In genomic region chr4:88457307-88458090, GRCh38 we compare ENCODE assay signal across 1 cellular context.
A peak's percentile ranks its signal among the peaks of the same experiment; 100 is the strongest.
TF ChIP-seq lines count a peak whose summit lies in the region.

No MANE protein-coding gene starts in this region.

TF ChIP-seq in HepG2, 621 proteins besides CTCF, POLR2A, EP300 and RAD21 (continued from another document and continues in another):
- TF ChIP-seq, protein P1, sequence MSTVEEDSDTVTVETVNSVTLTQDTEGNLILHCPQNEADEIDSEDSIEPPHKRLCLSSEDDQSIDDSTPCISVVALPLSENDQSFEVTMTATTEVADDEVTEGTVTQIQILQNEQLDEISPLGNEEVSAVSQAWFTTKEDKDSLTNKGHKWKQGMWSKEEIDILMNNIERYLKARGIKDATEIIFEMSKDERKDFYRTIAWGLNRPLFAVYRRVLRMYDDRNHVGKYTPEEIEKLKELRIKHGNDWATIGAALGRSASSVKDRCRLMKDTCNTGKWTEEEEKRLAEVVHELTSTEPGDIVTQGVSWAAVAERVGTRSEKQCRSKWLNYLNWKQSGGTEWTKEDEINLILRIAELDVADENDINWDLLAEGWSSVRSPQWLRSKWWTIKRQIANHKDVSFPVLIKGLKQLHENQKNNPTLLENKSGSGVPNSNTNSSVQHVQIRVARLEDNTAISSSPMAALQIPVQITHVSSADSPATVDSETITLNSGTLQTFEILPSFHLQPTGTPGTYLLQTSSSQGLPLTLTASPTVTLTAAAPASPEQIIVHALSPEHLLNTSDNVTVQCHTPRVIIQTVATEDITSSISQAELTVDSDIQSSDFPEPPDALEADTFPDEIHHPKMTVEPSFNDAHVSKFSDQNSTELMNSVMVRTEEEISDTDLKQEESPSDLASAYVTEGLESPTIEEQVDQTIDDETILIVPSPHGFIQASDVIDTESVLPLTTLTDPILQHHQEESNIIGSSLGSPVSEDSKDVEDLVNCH (CRISPR knock-in tag; IDR thresholded peaks at IDR 0.05): no peak
- TF ChIP-seq SIN3A (IDR thresholded peaks at IDR 0.05; ENCODE audit: borderline replicate concordance, low read depth, low read length) (no peak), GMEB1 (CRISPR knock-in tag; IDR thresholded peaks at IDR 0.05; ENCODE audit: borderline replicate concordance) (no peak), ZBTB43 (CRISPR knock-in tag; conservative IDR thresholded peaks at IDR 0.05) (no peak), JUNB (CRISPR knock-in tag; IDR thresholded peaks at IDR 0.05; ENCODE audit: borderline replicate concordance) (no peak), SALL1 (CRISPR knock-in tag; IDR thresholded peaks at IDR 0.05) (no peak), SRSF1 (optimal IDR thresholded peaks at IDR 0.05; ENCODE audit: low read depth, low read length) (no peak), ZNF768 (CRISPR knock-in tag; IDR thresholded peaks at IDR 0.05) (0 out of 2 replicates have a peak, but pooled peaks have one; percentile 2), ATF6 (CRISPR knock-in tag; conservative IDR thresholded peaks at IDR 0.05) (no peak), ZSCAN9 (CRISPR knock-in tag; IDR thresholded peaks at IDR 0.05; ENCODE audit: borderline replicate concordance) (no peak), SNAI1 (CRISPR knock-in tag; IDR thresholded peaks at IDR 0.05; ENCODE audit: borderline replicate concordance) (no peak), ZNF382 (CRISPR knock-in tag; IDR thresholded peaks at IDR 0.05; ENCODE audit: borderline replicate concordance) (no peak), GATAD2A (CRISPR knock-in tag; IDR thresholded peaks at IDR 0.05) (no peak), ZBTB20 (CRISPR knock-in tag; IDR thresholded peaks at IDR 0.05; ENCODE audit: borderline replicate concordance, low read depth) (no peak), EZH2 (conservative IDR thresholded peaks at IDR 0.05; ENCODE audit: low read depth, low read length) (peak; percentile 82; the same call in 1 of the 2 replicates), ZNF580 (CRISPR knock-in tag; IDR thresholded peaks at IDR 0.05; ENCODE audit: borderline replicate concordance, low read depth) (no peak), SMAD9 (CRISPR knock-in tag; IDR thresholded peaks at IDR 0.05) (no peak), TFDP1 (CRISPR knock-in tag; IDR thresholded peaks at IDR 0.05; ENCODE audit: borderline replicate concordance) (no peak), ZNF207 (IDR thresholded peaks at IDR 0.05; ENCODE audit: borderline replicate concordance) (no peak), SAP130 (CRISPR knock-in tag; IDR thresholded peaks at IDR 0.05; ENCODE audit: low read depth) (no peak), ARHGAP35 (CRISPR knock-in tag; IDR thresholded peaks at IDR 0.05; ENCODE audit: borderline replicate concordance) (0 out of 2 replicates have a peak, but pooled peaks have one; percentile 2), ZBTB21 (CRISPR knock-in tag; IDR thresholded peaks at IDR 0.05) (no peak), TOPORS (CRISPR knock-in tag; IDR thresholded peaks at IDR 0.05) (no peak), ZNF747 (CRISPR knock-in tag; IDR thresholded peaks at IDR 0.05; ENCODE audit: borderline replicate concordance) (no peak), FOXK2 (IDR thresholded peaks at IDR 0.05) (no peak), ZNF777 (CRISPR knock-in tag; IDR thresholded peaks at IDR 0.05) (peak; percentile 92), RBM39 (IDR thresholded peaks at IDR 0.05; ENCODE audit: low read depth, low read length, poor library complexity, severe bottlenecking) (no peak), HOMEZ (CRISPR knock-in tag; IDR thresholded peaks at IDR 0.05; ENCODE audit: low read depth) (no peak), NR2F1 (CRISPR knock-in tag; IDR thresholded peaks at IDR 0.05) (no peak)
- TF ChIP-seq, protein P2, sequence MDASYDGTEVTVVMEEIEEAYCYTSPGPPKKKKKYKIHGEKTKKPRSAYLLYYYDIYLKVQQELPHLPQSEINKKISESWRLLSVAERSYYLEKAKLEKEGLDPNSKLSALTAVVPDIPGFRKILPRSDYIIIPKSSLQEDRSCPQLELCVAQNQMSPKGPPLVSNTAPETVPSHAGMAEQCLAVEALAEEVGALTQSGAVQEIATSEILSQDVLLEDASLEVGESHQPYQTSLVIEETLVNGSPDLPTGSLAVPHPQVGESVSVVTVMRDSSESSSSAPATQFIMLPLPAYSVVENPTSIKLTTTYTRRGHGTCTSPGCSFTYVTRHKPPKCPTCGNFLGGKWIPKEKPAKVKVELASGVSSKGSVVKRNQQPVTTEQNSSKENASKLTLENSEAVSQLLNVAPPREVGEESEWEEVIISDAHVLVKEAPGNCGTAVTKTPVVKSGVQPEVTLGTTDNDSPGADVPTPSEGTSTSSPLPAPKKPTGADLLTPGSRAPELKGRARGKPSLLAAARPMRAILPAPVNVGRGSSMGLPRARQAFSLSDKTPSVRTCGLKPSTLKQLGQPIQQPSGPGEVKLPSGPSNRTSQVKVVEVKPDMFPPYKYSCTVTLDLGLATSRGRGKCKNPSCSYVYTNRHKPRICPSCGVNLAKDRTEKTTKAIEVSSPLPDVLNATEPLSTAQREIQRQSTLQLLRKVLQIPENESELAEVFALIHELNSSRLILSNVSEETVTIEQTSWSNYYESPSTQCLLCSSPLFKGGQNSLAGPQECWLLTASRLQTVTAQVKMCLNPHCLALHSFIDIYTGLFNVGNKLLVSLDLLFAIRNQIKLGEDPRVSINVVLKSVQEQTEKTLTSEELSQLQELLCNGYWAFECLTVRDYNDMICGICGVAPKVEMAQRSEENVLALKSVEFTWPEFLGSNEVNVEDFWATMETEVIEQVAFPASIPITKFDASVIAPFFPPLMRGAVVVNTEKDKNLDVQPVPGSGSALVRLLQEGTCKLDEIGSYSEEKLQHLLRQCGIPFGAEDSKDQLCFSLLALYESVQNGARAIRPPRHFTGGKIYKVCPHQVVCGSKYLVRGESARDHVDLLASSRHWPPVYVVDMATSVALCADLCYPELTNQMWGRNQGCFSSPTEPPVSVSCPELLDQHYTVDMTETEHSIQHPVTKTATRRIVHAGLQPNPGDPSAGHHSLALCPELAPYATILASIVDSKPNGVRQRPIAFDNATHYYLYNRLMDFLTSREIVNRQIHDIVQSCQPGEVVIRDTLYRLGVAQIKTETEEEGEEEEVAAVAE (CRISPR knock-in tag; IDR thresholded peaks at IDR 0.05; ENCODE audit: borderline replicate concordance): no peak
- TF ChIP-seq, protein P3, sequence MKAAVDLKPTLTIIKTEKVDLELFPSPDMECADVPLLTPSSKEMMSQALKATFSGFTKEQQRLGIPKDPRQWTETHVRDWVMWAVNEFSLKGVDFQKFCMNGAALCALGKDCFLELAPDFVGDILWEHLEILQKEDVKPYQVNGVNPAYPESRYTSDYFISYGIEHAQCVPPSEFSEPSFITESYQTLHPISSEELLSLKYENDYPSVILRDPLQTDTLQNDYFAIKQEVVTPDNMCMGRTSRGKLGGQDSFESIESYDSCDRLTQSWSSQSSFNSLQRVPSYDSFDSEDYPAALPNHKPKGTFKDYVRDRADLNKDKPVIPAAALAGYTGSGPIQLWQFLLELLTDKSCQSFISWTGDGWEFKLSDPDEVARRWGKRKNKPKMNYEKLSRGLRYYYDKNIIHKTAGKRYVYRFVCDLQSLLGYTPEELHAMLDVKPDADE (CRISPR knock-in tag; IDR thresholded peaks at IDR 0.05): no peak
- TF ChIP-seq, protein P4, sequence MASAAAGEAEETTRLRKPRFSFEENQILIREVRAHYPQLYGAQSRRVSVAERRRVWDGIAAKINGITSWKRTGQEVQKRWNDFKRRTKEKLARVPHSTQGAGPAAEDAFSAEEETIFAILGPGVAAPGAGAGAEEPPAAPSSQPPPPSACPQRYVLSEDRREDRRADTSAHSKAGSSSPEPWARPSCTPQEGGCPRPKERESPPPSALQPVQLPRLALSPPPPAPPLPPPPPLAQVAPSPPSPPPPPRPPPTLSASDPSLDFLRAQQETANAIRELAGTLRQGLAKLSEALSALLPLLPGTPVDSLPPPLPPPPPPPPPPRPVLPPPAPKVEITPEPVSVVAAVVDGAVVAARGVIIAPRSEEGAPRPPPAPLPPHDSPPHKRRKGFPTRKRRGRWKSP (CRISPR knock-in tag; IDR thresholded peaks at IDR 0.05): peak; percentile 11; the same call in 1 of the 2 replicates
- TF ChIP-seq, protein P5, sequence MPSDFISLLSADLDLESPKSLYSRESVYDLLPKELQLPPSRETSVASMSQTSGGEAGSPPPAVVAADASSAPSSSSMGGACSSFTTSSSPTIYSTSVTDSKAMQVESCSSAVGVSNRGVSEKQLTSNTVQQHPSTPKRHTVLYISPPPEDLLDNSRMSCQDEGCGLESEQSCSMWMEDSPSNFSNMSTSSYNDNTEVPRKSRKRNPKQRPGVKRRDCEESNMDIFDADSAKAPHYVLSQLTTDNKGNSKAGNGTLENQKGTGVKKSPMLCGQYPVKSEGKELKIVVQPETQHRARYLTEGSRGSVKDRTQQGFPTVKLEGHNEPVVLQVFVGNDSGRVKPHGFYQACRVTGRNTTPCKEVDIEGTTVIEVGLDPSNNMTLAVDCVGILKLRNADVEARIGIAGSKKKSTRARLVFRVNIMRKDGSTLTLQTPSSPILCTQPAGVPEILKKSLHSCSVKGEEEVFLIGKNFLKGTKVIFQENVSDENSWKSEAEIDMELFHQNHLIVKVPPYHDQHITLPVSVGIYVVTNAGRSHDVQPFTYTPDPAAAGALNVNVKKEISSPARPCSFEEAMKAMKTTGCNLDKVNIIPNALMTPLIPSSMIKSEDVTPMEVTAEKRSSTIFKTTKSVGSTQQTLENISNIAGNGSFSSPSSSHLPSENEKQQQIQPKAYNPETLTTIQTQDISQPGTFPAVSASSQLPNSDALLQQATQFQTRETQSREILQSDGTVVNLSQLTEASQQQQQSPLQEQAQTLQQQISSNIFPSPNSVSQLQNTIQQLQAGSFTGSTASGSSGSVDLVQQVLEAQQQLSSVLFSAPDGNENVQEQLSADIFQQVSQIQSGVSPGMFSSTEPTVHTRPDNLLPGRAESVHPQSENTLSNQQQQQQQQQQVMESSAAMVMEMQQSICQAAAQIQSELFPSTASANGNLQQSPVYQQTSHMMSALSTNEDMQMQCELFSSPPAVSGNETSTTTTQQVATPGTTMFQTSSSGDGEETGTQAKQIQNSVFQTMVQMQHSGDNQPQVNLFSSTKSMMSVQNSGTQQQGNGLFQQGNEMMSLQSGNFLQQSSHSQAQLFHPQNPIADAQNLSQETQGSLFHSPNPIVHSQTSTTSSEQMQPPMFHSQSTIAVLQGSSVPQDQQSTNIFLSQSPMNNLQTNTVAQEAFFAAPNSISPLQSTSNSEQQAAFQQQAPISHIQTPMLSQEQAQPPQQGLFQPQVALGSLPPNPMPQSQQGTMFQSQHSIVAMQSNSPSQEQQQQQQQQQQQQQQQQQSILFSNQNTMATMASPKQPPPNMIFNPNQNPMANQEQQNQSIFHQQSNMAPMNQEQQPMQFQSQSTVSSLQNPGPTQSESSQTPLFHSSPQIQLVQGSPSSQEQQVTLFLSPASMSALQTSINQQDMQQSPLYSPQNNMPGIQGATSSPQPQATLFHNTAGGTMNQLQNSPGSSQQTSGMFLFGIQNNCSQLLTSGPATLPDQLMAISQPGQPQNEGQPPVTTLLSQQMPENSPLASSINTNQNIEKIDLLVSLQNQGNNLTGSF (CRISPR knock-in tag; IDR thresholded peaks at IDR 0.05): 0 out of 2 replicates have a peak, but pooled peaks have one; percentile 33
